ENCODE assay signal across 12 cellular contexts in the genomic region with DNA sequence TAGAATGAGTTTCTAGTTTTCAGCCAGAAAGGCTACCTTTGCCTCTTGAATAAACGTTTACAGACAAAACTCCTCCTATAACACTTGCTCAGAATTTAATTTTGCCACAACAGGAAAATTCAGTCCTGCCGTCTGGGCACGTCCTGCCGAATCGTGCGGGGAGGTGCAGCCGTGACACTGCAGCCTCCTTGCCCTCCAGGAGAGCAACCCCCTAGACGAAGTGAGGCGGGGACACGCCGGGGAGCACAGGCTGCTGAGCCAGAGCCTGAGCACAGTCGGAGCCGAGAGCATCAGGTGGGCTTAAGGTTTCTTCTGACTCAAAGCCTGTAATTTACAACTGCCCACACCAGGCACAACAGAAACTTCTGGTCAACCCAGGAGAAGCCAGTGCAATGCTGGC.
A peak's percentile ranks its signal among the peaks of the same experiment; 100 is the strongest.
DNase-seq lines count a peak whose midpoint lies in the region; ATAC-seq, FAIRE-seq and TF ChIP-seq lines count a peak whose summit lies in the region.
"Had no signal": no experiment of that assay in that cellular context is flagged by ENCODE, and none has a peak within 500 bp of the region (broad histone marks: within the 10 kb centered on the region; RNA-seq: fewer than 3 reads in every experiment).

No MANE protein-coding gene starts in this region.

- no peak overlapping the region for H3K18ac ChIP-seq in H1 (ENCODE audit: extremely low read depth, low read length)

- no peak overlapping the region for H3K23ac ChIP-seq in H1 (ENCODE audit: insufficient read length)

- H3K56ac ChIP-seq in H1 (replicated peaks; ENCODE audit: insufficient read length, low read depth, low read length), result no peak overlapping the region

- H3K9me3 ChIP-seq in H1 (ENCODE audit: insufficient read depth in 2 of 2, low read depth in 1 of 2, low read length in 1 of 2) (no peaks in the 10 kb centered on the region; a peak in 1 of 4 replicates), GM23248 (ENCODE audit: low read depth) (no peaks in the 10 kb centered on the region)
- H3K9me3 ChIP-seq: heart left ventricle, tibial nerve had no signal

- no peak for TF ChIP-seq POLR2A in H1 (IDR thresholded peaks at IDR 0.05; ENCODE audit: control extremely low read depth in 1 of 2, low read depth in 2 of 2, low read length in 2 of 2)

- TF ChIP-seq RAD21 in H1 (IDR thresholded peaks at IDR 0.05 in 1 of 2, conservative IDR thresholded peaks at IDR 0.05 in 1 of 2; ENCODE audit: low read depth in 2 of 2, low read length in 2 of 2), result no peak

- H3F3A ChIP-seq in GM23248 (ENCODE audit: insufficient read depth), result no peaks in the 10 kb centered on the region

- WGBS in H1 (ENCODE audit: extremely low coverage in 1 of 2, insufficient coverage in 1 of 2, insufficient read length in 1 of 2, insufficient replicate concordance in 2 of 2, low coverage in 1 of 2, low lambda C conversion rate in 2 of 2, missing lambda C conversion rate in 1 of 2), 2 experiments, result 84% methylated on average over 13 of the region's 13 CpGs; no CpG with 5 or more reads in 1 of the 2 experiments
- WGBS in GM23248 (ENCODE audit: low coverage in 1 of 2, low lambda C conversion rate in 2 of 2, missing lambda C conversion rate in 2 of 2), 2 experiments, result 42 to 56% methylated on average over 13 of the region's 13 CpGs

- H2AK5ac ChIP-seq in H1 (ENCODE audit: low read depth, low read length), result no peak overlapping the region

- no peak for TF ChIP-seq EP300 in H1 (IDR thresholded peaks at IDR 0.05; ENCODE audit: borderline replicate concordance in 1 of 2, low read depth in 2 of 2, low read length in 2 of 2)

- POLR2A ChIA-PET in T-cell (lab: Charles Lee) (no interaction called here), H1 (lab: Charles Lee; ENCODE audit: partially characterized antibody) (no interaction called here)

- no peak overlapping the region for H2BK20ac ChIP-seq in H1 (ENCODE audit: low read length)

- ATAC-seq in T-cell (replicated peaks in 1 of 4), result no peak
- no peak for ATAC-seq in stimulated activated naive CD8-positive, alpha-beta T cell treated with anti-CD3 and anti-CD28 coated beads, Interleukin-15, amount 100 ng/mL, for 72 hours

- H3K4me1 ChIP-seq in H1 (replicated peaks in 1 of 4; ENCODE audit: control insufficient read depth in 3 of 4, insufficient read depth in 4 of 4, low read length in 3 of 4) (no peaks in the 10 kb centered on the region; a peak in 1 of 7 replicates), GM23248 (ENCODE audit: insufficient read depth) (no peaks in the 10 kb centered on the region)

- H3K4ac ChIP-seq in H1 (replicated peaks; ENCODE audit: insufficient read length, low read depth, low read length), result no peak overlapping the region

- H2BK15ac ChIP-seq in H1 (ENCODE audit: low read length), result no peak overlapping the region

- H3K4me2 ChIP-seq in H1 (ENCODE audit: insufficient read depth in 1 of 2, low read depth in 2 of 2, low read length in 2 of 2) (peak overlapping the region; percentile 3 to 6; a peak in 1 of 4 replicates), GM23248 (ENCODE audit: unreplicated experiment) (no peak overlapping the region)

- TF ChIP-seq CTCF in H1 (IDR thresholded peaks at IDR 0.05; ENCODE audit: control extremely low read depth in 1 of 3, insufficient read depth in 1 of 3, low read depth in 1 of 3, low read length in 3 of 3), result no peak

- peak overlapping the region in 1 of 4 experiments; percentile 35; a peak in 1 of 8 replicates for H3K4me3 ChIP-seq in H1 (ENCODE audit: extremely low read depth in 1 of 4, insufficient read depth in 2 of 4, low read depth in 3 of 4, low read length in 4 of 4)
- H3K4me3 ChIP-seq in GM23248, result no peak overlapping the region
- H3K4me3 ChIP-seq: tibial nerve had no signal

- H2AFZ ChIP-seq in H1 (ENCODE audit: low read length), result no peak overlapping the region
- H2AFZ ChIP-seq in GM23248, result no peak overlapping the region

- no peaks in the 10 kb centered on the region for H3K9me2 ChIP-seq in GM23248 (ENCODE audit: insufficient read depth)

- no peak overlapping the region for H3K27ac ChIP-seq in H1 (ENCODE audit: low read depth, low read length)
- no peak overlapping the region for H3K27ac ChIP-seq in GM23248
- H3K27ac ChIP-seq: heart left ventricle, tibial nerve had no signal

- no peaks in the 10 kb centered on the region for H3K79me1 ChIP-seq in H1 (ENCODE audit: low read depth, low read length)

- in situ Hi-C loops in GM23248 (cut with MboI), result no loop called here

- H2BK12ac ChIP-seq in H1 (ENCODE audit: low read depth, low read length), result no peak overlapping the region

- peak overlapping the region; percentile 78 to 85 (median 80) for H3K4me3 Mint-ChIP-seq in T-cell
- H3K4me3 Mint-ChIP-seq in stimulated activated naive CD8-positive, alpha-beta T cell treated with anti-CD3 and anti-CD28 coated beads, Interleukin-15, amount 100 ng/mL, for 72 hours, result peak overlapping the region; percentile 82 to 85

- H3K23me2 ChIP-seq in H1 (ENCODE audit: low read depth, low read length), result no peaks in the 10 kb centered on the region

- CTCF ChIA-PET in T-cell (lab: Charles Lee), result interaction anchor here in 1 of 2 donors (0.7 kb wide), 1 partner anchor 18 kb away, joined by 3 read pairs; no protein-coding TSS in a partner anchor
- CTCF ChIA-PET in H1 (lab: Charles Lee; ENCODE audit: partially characterized antibody), result interaction anchor here (0.6 to 1.3 kb wide), 3 partner anchors 15 to 225 kb away, joined by 3 read pairs; no protein-coding TSS in a partner anchor

- no peaks in the 10 kb centered on the region for H3K36me3 Mint-ChIP-seq in T-cell

- H4K5ac ChIP-seq in H1 (ENCODE audit: insufficient read length, low read depth, low read length), result no peak overlapping the region

- H2BK5ac ChIP-seq in H1 (ENCODE audit: low read depth, low read length), result no peak overlapping the region

- H3K79me2 ChIP-seq in H1 (ENCODE audit: control insufficient read depth in 1 of 2, insufficient read depth in 2 of 2, low read length in 2 of 2) (no peaks in the 10 kb centered on the region; a peak in 1 of 4 replicates), GM23248 (ENCODE audit: insufficient read depth) (no peaks in the 10 kb centered on the region)

- DNase-seq in activated CD8-positive, alpha-beta memory T cell treated with anti-CD3 and anti-CD28 coated beads for 24 hours, result peak; percentile 37
- DNase-seq in activated CD8-positive, alpha-beta memory T cell treated with anti-CD3 and anti-CD28 coated beads, Interleukin-2, amount 50 U/mL, for 48 hours, result no peak
- DNase-seq in T-cell, result no peak
- no peak for DNase-seq in H1 (ENCODE audit: low read depth in 1 of 2, low spot score in 2 of 2)
- DNase-seq in stimulated activated naive CD8-positive, alpha-beta T cell treated with anti-CD3 and anti-CD28 coated beads, Interleukin-15, amount 100 ng/mL, for 72 hours, result no peak
- no peak for DNase-seq in NCI-H1436 (lab: John Stamatoyannopoulos, UW)
- DNase-seq in activated CD4-positive, CD25-positive, alpha-beta regulatory T cell treated with anti-CD3 and anti-CD28 coated beads, Interleukin-2, amount 50 U/mL, for 72 hours, result no peak
- DNase-seq in GM23248, result no peak
- DNase-seq: GDM1, heart left ventricle had no signal

- no peaks in the 10 kb centered on the region for H3K27me3 ChIP-seq in H1 (replicated peaks in 1 of 4; ENCODE audit: control insufficient read depth in 3 of 4, extremely low read depth in 1 of 4, insufficient read depth in 3 of 4, low read length in 3 of 4)
- H3K27me3 ChIP-seq in GM23248 (replicated peaks; ENCODE audit: insufficient read depth), result no peaks in the 10 kb centered on the region; the same call in 1 of the 2 replicates

- no peak overlapping the region for H3K27ac Mint-ChIP-seq in T-cell
- no peak overlapping the region for H3K27ac Mint-ChIP-seq in stimulated activated naive CD8-positive, alpha-beta T cell treated with anti-CD3 and anti-CD28 coated beads, Interleukin-15, amount 100 ng/mL, for 72 hours

- H4K20me1 ChIP-seq in H1 (replicated peaks in 1 of 2; ENCODE audit: control insufficient read depth in 1 of 2, insufficient read depth in 2 of 2, low read length in 2 of 2), result peaks cover 0 to 1% of the 10 kb centered on the region in 2 experiments
- no peaks in the 10 kb centered on the region for H4K20me1 ChIP-seq in GM23248 (ENCODE audit: insufficient read depth)

- FAIRE-seq in H1 (lab: Jason Lieb, UNC), result no peak
- FAIRE-seq: endometrium had no signal

- H4K8ac ChIP-seq in H1 (ENCODE audit: extremely low read depth, insufficient read depth, low read length), result peak overlapping the region; percentile 62; the same call in 1 of the 2 replicates

- H4K91ac ChIP-seq in H1 (replicated peaks; ENCODE audit: insufficient read length, low read length), result no peak overlapping the region

- H3K27me3 Mint-ChIP-seq in T-cell, result peaks cover 0 to 7% of the 10 kb centered on the region in 2 donors
- H3K27me3 Mint-ChIP-seq in stimulated activated naive CD8-positive, alpha-beta T cell treated with anti-CD3 and anti-CD28 coated beads, Interleukin-15, amount 100 ng/mL, for 72 hours, result peaks cover 21% of the 10 kb centered on the region

- no peak overlapping the region for H3K14ac ChIP-seq in H1 (ENCODE audit: insufficient read length)

- H3K9me3 Mint-ChIP-seq in T-cell, result no peaks in the 10 kb centered on the region
- H3K9me3 Mint-ChIP-seq in stimulated activated naive CD8-positive, alpha-beta T cell treated with anti-CD3 and anti-CD28 coated beads, Interleukin-15, amount 100 ng/mL, for 72 hours, result no peaks in the 10 kb centered on the region

- H3K36me3 ChIP-seq in H1 (ENCODE audit: control insufficient read depth in 2 of 4, insufficient read depth in 4 of 4, low read length in 3 of 4), result no peaks in the 10 kb centered on the region
- no peaks in the 10 kb centered on the region for H3K36me3 ChIP-seq in GM23248 (ENCODE audit: low read depth)
- H3K36me3 ChIP-seq: heart left ventricle, tibial nerve had no signal

- H2BK120ac ChIP-seq in H1 (replicated peaks; ENCODE audit: low read depth, low read length), result no peak overlapping the region

- peaks cover 12 to 15% (median 13%) of the 10 kb centered on the region in 3 donors for H3K4me1 Mint-ChIP-seq in T-cell
- H3K4me1 Mint-ChIP-seq in stimulated activated naive CD8-positive, alpha-beta T cell treated with anti-CD3 and anti-CD28 coated beads, Interleukin-15, amount 100 ng/mL, for 72 hours, result peaks cover 15% of the 10 kb centered on the region

- H3K9ac ChIP-seq in H1 (replicated peaks in 1 of 4; ENCODE audit: extremely low read depth in 1 of 4, low read depth in 3 of 4, low read length in 3 of 4) (no peak overlapping the region), GM23248 (no peak overlapping the region)

TF ChIP-seq in H1, 55 proteins besides CTCF, POLR2A, EP300 and RAD21:
- TF ChIP-seq BCL11A (IDR thresholded peaks at IDR 0.05; ENCODE audit: low read depth in 2 of 2, low read length in 2 of 2) (no peak), CTBP2 (IDR thresholded peaks at IDR 0.05; ENCODE audit: borderline replicate concordance, insufficient read depth, insufficient read length, low read length) (no peak), EZH2 (IDR thresholded peaks at IDR 0.05; ENCODE audit: low read depth, low read length, severe bottlenecking) (no peak)
